ENCODE assay signal across 14 cellular contexts in genomic region chr22:27462190-27462589, GRCh38.
A peak's percentile ranks its signal among the peaks of the same experiment; 100 is the strongest.
DNase-seq lines count a peak whose midpoint lies in the region; ATAC-seq and TF ChIP-seq lines count a peak whose summit lies in the region.
"Had no signal": no experiment of that assay in that cellular context is flagged by ENCODE, and none has a peak within 500 bp of the region (broad histone marks: within the 10 kb centered on the region; RNA-seq: fewer than 3 reads in every experiment).

No MANE protein-coding gene starts in this region.

- no peak for TF ChIP-seq RAD21 in SK-N-SH (IDR thresholded peaks at IDR 0.05; ENCODE audit: low read length)

- TF ChIP-seq CTCF in GM23338 (conservative IDR thresholded peaks at IDR 0.05; ENCODE audit: low read depth in 2 of 2), result no peak
- no peak for TF ChIP-seq CTCF in SK-N-SH (IDR thresholded peaks at IDR 0.05)
- no peak for TF ChIP-seq CTCF in hepatocyte (IDR thresholded peaks at IDR 0.05; ENCODE audit: poor library complexity)

- no peak overlapping the region for H3K4me3 ChIP-seq in GM23338
- H3K4me3 ChIP-seq in SK-N-SH (ENCODE audit: low read depth in 2 of 2, low read length in 1 of 2), result no peak overlapping the region
- no peak overlapping the region for H3K4me3 ChIP-seq in hepatocyte

- CTCF ChIA-PET in SK-N-SH (lab: Yijun Ruan, JAX), result interaction anchor here (1.5 kb wide), 1 partner anchor 11 kb away, joined by 3 read pairs; no protein-coding TSS in a partner anchor
- CTCF ChIA-PET in activated naive CD4-positive, alpha-beta T cell treated with anti-CD3 and anti-CD28 coated beads for 36 hours (lab: Charles Lee), result no interaction called here

- H3K9ac ChIP-seq in SK-N-SH, result peak overlapping the region; percentile 43; the same call in 1 of the 2 replicates

- no peaks in the 10 kb centered on the region; the same call in 2 of the 3 replicates for H3K9me3 Mint-ChIP-seq in GM23338
- peaks cover 3% of the 10 kb centered on the region for H3K9me3 Mint-ChIP-seq in activated naive CD4-positive, alpha-beta T cell treated with anti-CD3 and anti-CD28 coated beads for 36 hours
- H3K9me3 Mint-ChIP-seq: CD8-positive, alpha-beta T cell had no signal

- peaks cover 10% of the 10 kb centered on the region for H3K4me1 ChIP-seq in GM23338 (ENCODE audit: insufficient read depth)
- peaks cover 0 to 29% of the 10 kb centered on the region in 2 experiments; a peak in 3 of 4 replicates for H3K4me1 ChIP-seq in SK-N-SH (ENCODE audit: control insufficient read depth in 1 of 2, insufficient read depth in 2 of 2, low read depth in 1 of 2, low read length in 1 of 2)
- peaks cover 12% of the 10 kb centered on the region for H3K4me1 ChIP-seq in hepatocyte (ENCODE audit: insufficient read depth)

- H3K27me3 ChIP-seq in GM23338 (ENCODE audit: insufficient read depth), result no peaks in the 10 kb centered on the region
- no peaks in the 10 kb centered on the region for H3K27me3 ChIP-seq in SK-N-SH (ENCODE audit: insufficient read depth)
- H3K27me3 ChIP-seq in hepatocyte, result peaks cover 4% of the 10 kb centered on the region

- H3K4me1 Mint-ChIP-seq in GM23338, result peaks cover 26% of the 10 kb centered on the region
- no peaks in the 10 kb centered on the region for H3K4me1 Mint-ChIP-seq in activated naive CD4-positive, alpha-beta T cell treated with anti-CD3 and anti-CD28 coated beads for 36 hours (ENCODE audit: low read depth)
- H3K4me1 Mint-ChIP-seq: activated naive CD8-positive, alpha-beta T cell treated with anti-CD3 and anti-CD28 coated beads for 36 hours had no signal

- H2AFZ ChIP-seq in GM23338, result peak overlapping the region; percentile 81
- H2AFZ ChIP-seq in SK-N-SH (ENCODE audit: low read depth), result no peak overlapping the region
- no peak overlapping the region for H2AFZ ChIP-seq in hepatocyte

- intact Hi-C loops in Right ventricle myocardium superior (cut with DNase I), result no loop called here
- intact Hi-C loops in activated naive CD4-positive, alpha-beta T cell treated with anti-CD3 and anti-CD28 coated beads for 36 hours (cut with micrococcal nuclease), result no loop called here

- H3K36me3 ChIP-seq in GM23338 (ENCODE audit: insufficient read depth) (no peaks in the 10 kb centered on the region), SK-N-SH (replicated peaks in 1 of 2; ENCODE audit: control insufficient read depth in 1 of 2, insufficient read depth in 2 of 2, low read length in 1 of 2) (no peaks in the 10 kb centered on the region), hepatocyte (replicated peaks; ENCODE audit: insufficient read depth, low read depth) (no peaks in the 10 kb centered on the region)

- H3K4me2 ChIP-seq in GM23338 (peak overlapping the region; percentile 56; the same call in 1 of the 2 replicates), SK-N-SH (0 out of 2 replicates have a peak overlapping the region, but pooled peaks have one; percentile 38), hepatocyte (no peak overlapping the region)

- TF ChIP-seq EP300 in SK-N-SH (IDR thresholded peaks at IDR 0.05; ENCODE audit: borderline replicate concordance in 1 of 2, low read depth in 1 of 2, low read length in 1 of 2), result no peak

- no peaks in the 10 kb centered on the region for H3K9me3 ChIP-seq in SK-N-SH
- H3K9me3 ChIP-seq in hepatocyte (ENCODE audit: low read depth), result no peaks in the 10 kb centered on the region

- ATAC-seq in GM23338 (no peak; the same call in 2 of the 3 replicates), Right ventricle myocardium superior (ENCODE audit: poor library complexity) (no peak), GM19023 (IDR thresholded peaks at IDR 0.05; ENCODE audit: unreplicated experiment) (no peak)
- ATAC-seq: CD8-positive, alpha-beta T cell; left cardiac atrium; Right ventricle myocardium inferior had no signal

- H3K27me3 Mint-ChIP-seq in GM23338 (ENCODE audit: insufficient read depth, low read depth, poor library complexity), result peaks cover 7% of the 10 kb centered on the region
- H3K27me3 Mint-ChIP-seq in activated naive CD4-positive, alpha-beta T cell treated with anti-CD3 and anti-CD28 coated beads for 36 hours (ENCODE audit: low read depth), result peaks cover 8% of the 10 kb centered on the region

- no peaks in the 10 kb centered on the region for H3K79me2 ChIP-seq in GM23338 (replicated peaks; ENCODE audit: insufficient read depth)
- no peaks in the 10 kb centered on the region for H3K79me2 ChIP-seq in SK-N-SH (ENCODE audit: insufficient read depth)
- H3K79me2 ChIP-seq in hepatocyte, result no peaks in the 10 kb centered on the region

- H3K9me2 ChIP-seq in GM23338 (ENCODE audit: insufficient read depth), result no peaks in the 10 kb centered on the region
- H3K9me2 ChIP-seq in SK-N-SH, result no peaks in the 10 kb centered on the region
- H3K9me2 ChIP-seq in hepatocyte (replicated peaks; ENCODE audit: insufficient read depth), result no peaks in the 10 kb centered on the region

- H4K20me1 ChIP-seq in GM23338 (replicated peaks; ENCODE audit: insufficient read depth) (no peaks in the 10 kb centered on the region), SK-N-SH (ENCODE audit: insufficient read depth) (no peaks in the 10 kb centered on the region), hepatocyte (ENCODE audit: insufficient read depth, poor library complexity, severe bottlenecking) (no peaks in the 10 kb centered on the region)

- POLR2A ChIA-PET in SK-N-SH (lab: Yijun Ruan, JAX), result no interaction called here

- no peak overlapping the region for H3K4me3 Mint-ChIP-seq in GM23338
- H3K4me3 Mint-ChIP-seq in activated naive CD4-positive, alpha-beta T cell treated with anti-CD3 and anti-CD28 coated beads for 36 hours, result no peak overlapping the region
- H3K4me3 Mint-ChIP-seq: activated naive CD8-positive, alpha-beta T cell treated with anti-CD3 and anti-CD28 coated beads for 36 hours; CD8-positive, alpha-beta T cell had no signal

- 72% methylated on average over 6 of the region's 7 CpGs for WGBS in SK-N-SH (ENCODE audit: low lambda C conversion rate)
- 49% methylated on average over 7 of the region's 7 CpGs for WGBS in hepatocyte (ENCODE audit: low lambda C conversion rate, missing lambda C conversion rate)

- 0 out of 2 replicates have a peak overlapping the region, but pooled peaks have one; percentile 11 for H3K27ac ChIP-seq in GM23338 (ENCODE audit: low read depth)
- peak overlapping the region in 1 of 2 experiments; percentile 60; a peak in 2 of 4 replicates for H3K27ac ChIP-seq in SK-N-SH (ENCODE audit: low read depth in 2 of 2, low read length in 1 of 2)
- H3K27ac ChIP-seq in hepatocyte, result no peak overlapping the region

- H3K36me3 Mint-ChIP-seq in GM23338 (ENCODE audit: low read depth), result no peaks in the 10 kb centered on the region
- no peaks in the 10 kb centered on the region for H3K36me3 Mint-ChIP-seq in activated naive CD4-positive, alpha-beta T cell treated with anti-CD3 and anti-CD28 coated beads for 36 hours (ENCODE audit: low read depth)
- H3K36me3 Mint-ChIP-seq: activated naive CD8-positive, alpha-beta T cell treated with anti-CD3 and anti-CD28 coated beads for 36 hours; CD8-positive, alpha-beta T cell had no signal

- H3F3A ChIP-seq in GM23338 (replicated peaks; ENCODE audit: low read depth), result 0 out of 2 replicates have a peak, but pooled peaks cover 3% of the 10 kb centered on the region
- peaks cover 25% of the 10 kb centered on the region for H3F3A ChIP-seq in SK-N-SH (replicated peaks; ENCODE audit: insufficient read depth)

- H3K27ac Mint-ChIP-seq in GM23338, result no peak overlapping the region
- no peak overlapping the region for H3K27ac Mint-ChIP-seq in activated naive CD4-positive, alpha-beta T cell treated with anti-CD3 and anti-CD28 coated beads for 36 hours
- H3K27ac Mint-ChIP-seq: activated naive CD8-positive, alpha-beta T cell treated with anti-CD3 and anti-CD28 coated beads for 36 hours; CD8-positive, alpha-beta T cell had no signal

- DNase-seq in GM23338 (ENCODE audit: low spot score) (no peak), SK-N-SH (peak; percentile 31), hepatocyte (ENCODE audit: low spot score) (peak; percentile 44), putamen (ENCODE audit: low spot score) (peak; percentile 67), Right ventricle myocardium superior (no peak)
- no peak for DNase-seq in activated naive CD4-positive, alpha-beta T cell treated with anti-CD3 and anti-CD28 coated beads for 36 hours
- no peak for DNase-seq in activated CD4-positive, alpha-beta T cell treated with anti-CD3 and anti-CD28 coated beads for 4 hours
- DNase-seq: activated CD4-positive, alpha-beta T cell treated with anti-CD3 and anti-CD28 coated beads, Interleukin-2, amount 50 U/mL, for 1 hour; activated naive CD8-positive, alpha-beta T cell treated with anti-CD3 and anti-CD28 coated beads for 36 hours; CD8-positive, alpha-beta T cell; left cardiac atrium; NCI-H2107 had no signal

TF ChIP-seq in GM23338, 12 proteins besides CTCF, POLR2A, EP300 and RAD21 (continues in another document):
- TF ChIP-seq POLR2AphosphoS5 (IDR thresholded peaks at IDR 0.05; ENCODE audit: low read depth), result no peak
- no peak for TF ChIP-seq ETS1 (IDR thresholded peaks at IDR 0.05)

TF ChIP-seq in SK-N-SH, 30 proteins besides CTCF, POLR2A, EP300 and RAD21 (continues in another document):
- TF ChIP-seq ELF1 (IDR thresholded peaks at IDR 0.05) (no peak), FOXJ3 (CRISPR knock-in tag; IDR thresholded peaks at IDR 0.05) (no peak), SIN3A (IDR thresholded peaks at IDR 0.05; ENCODE audit: borderline replicate concordance, low read depth, low read length) (no peak), MXI1 (IDR thresholded peaks at IDR 0.05; ENCODE audit: low read depth, low read length) (no peak), POLR2AphosphoS5 (IDR thresholded peaks at IDR 0.05; ENCODE audit: low read depth, low read length) (no peak), EZH2phosphoT487 (IDR thresholded peaks at IDR 0.05; ENCODE audit: borderline replicate concordance, low read depth) (no peak), ZBTB33 (IDR thresholded peaks at IDR 0.05; ENCODE audit: borderline replicate concordance, low read depth) (no peak), MEF2A (IDR thresholded peaks at IDR 0.05; ENCODE audit: borderline replicate concordance, low read depth) (no peak), SMC3 (IDR thresholded peaks at IDR 0.05; ENCODE audit: low read depth, low read length) (no peak), FOXM1 (IDR thresholded peaks at IDR 0.05; ENCODE audit: low read depth) (no peak)

Comparison
In these comparisons a context has a peak if more than half of its experiments do, and no peak if none do; other contexts are left out.
1. DNase-seq: peak in SK-N-SH (single experiment), hepatocyte (single experiment) and putamen (single experiment); none in GM23338 (single experiment), Right ventricle myocardium superior (single experiment), activated naive CD4-positive, alpha-beta T cell treated with anti-CD3 and anti-CD28 coated beads for 36 hours (single experiment) and activated CD4-positive, alpha-beta T cell treated with anti-CD3 and anti-CD28 coated beads for 4 hours (0 of 2).